ENCODE assay signal across 11 cellular contexts in the genomic region with DNA sequence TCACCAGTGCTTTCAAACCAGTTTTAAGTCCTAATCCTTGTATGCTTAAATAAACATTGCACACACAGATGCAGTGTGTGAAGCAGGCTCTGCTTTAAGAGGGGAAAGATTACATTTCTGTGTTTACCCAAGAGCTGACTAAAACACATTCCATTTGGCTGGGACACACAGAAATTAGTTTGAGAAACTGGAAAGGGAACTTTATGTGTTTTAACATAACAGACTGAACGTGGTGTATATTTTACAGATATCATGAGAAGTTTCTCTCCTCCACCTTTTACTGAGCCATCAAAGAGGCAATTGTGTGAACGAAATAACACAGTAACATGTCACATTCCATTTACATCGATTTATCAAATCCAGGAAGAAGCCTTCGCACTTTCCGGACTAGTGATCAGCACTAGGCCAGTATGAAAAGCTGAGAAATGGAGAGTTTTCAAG.
DNase-seq lines count a peak whose midpoint lies in the region; ATAC-seq and TF ChIP-seq lines count a peak whose summit lies in the region.
"Had no signal": no experiment of that assay in that cellular context is flagged by ENCODE, and none has a peak within 500 bp of the region (broad histone marks: within the 10 kb centered on the region; RNA-seq: fewer than 3 reads in every experiment).

No MANE protein-coding gene starts in this region.

- H3K9ac ChIP-seq in fibroblast of lung (ENCODE audit: insufficient read depth, low read length) = no peak overlapping the region

- DNase-seq in ELR (ENCODE audit: low read depth) = peak; percentile 73
- DNase-seq in NCI-H774 (lab: John Stamatoyannopoulos, UW) = peak; percentile 43
- peak; percentile 79 to 96 for DNase-seq in fibroblast of lung (ENCODE audit: low read depth in 2 of 2)
- DNase-seq in osteoblast (ENCODE audit: insufficient read length, low spot score, missing footprints) = peak; percentile 82
- DNase-seq in omental fat pad (ENCODE audit: low spot score) = no peak
- DNase-seq in dorsolateral prefrontal cortex = no peak
- DNase-seq: activated CD8-positive, alpha-beta memory T cell treated with anti-CD3 and anti-CD28 coated beads, Interleukin-2, amount 50 U/mL, for 4 hours; left ventricle myocardium inferior; stimulated activated CD4-positive, alpha-beta T cell treated with anti-CD3 and anti-CD28 coated beads, Interleukin-15, amount 100 ng/mL, for 24 hours had no signal

- H3K79me2 ChIP-seq in fibroblast of lung (ENCODE audit: control insufficient read depth, insufficient read depth, low read length) (no peaks in the 10 kb centered on the region), osteoblast (ENCODE audit: insufficient read depth, low read length) (no peaks in the 10 kb centered on the region)

- no peaks in the 10 kb centered on the region for H4K20me1 ChIP-seq in fibroblast of lung (ENCODE audit: control insufficient read depth, extremely low read depth, insufficient read depth, low read length)
- no peaks in the 10 kb centered on the region for H4K20me1 ChIP-seq in osteoblast (ENCODE audit: insufficient read depth, low read length)

- peak overlapping the region; percentile 52 for H3K4me2 ChIP-seq in fibroblast of lung (ENCODE audit: extremely low read depth, insufficient read depth, low read length)
- peak overlapping the region; percentile 62 for H3K4me2 ChIP-seq in osteoblast (ENCODE audit: insufficient read depth, low read length)

- ATAC-seq in GM21825 (IDR thresholded peaks at IDR 0.05; ENCODE audit: unreplicated experiment) = no peak
- no peak for ATAC-seq in omental fat pad (ENCODE audit: low FRiP score)
- ATAC-seq in GM19452 (IDR thresholded peaks at IDR 0.05; ENCODE audit: unreplicated experiment) = no peak

- H3K4me1 ChIP-seq in fibroblast of lung (ENCODE audit: control insufficient read depth, extremely low read depth, insufficient read depth, low read length) (peaks cover 2% of the 10 kb centered on the region), osteoblast (ENCODE audit: insufficient read depth, low read length) (peaks cover 14% of the 10 kb centered on the region)

- intact Hi-C loops in dorsolateral prefrontal cortex (cut with DNase I) = no loop called here

- H3K4me3 ChIP-seq in fibroblast of lung (replicated peaks in 1 of 4; ENCODE audit: control extremely low read depth in 1 of 4, insufficient read depth in 1 of 4, low read depth in 3 of 4, low read length in 4 of 4) = peak overlapping the region in 1 of 4 experiments; percentile 19
- H3K4me3 ChIP-seq in osteoblast (ENCODE audit: insufficient read depth, low read length) = no peak overlapping the region
- no peak overlapping the region for H3K4me3 ChIP-seq in dorsolateral prefrontal cortex
- H3K4me3 ChIP-seq: left ventricle myocardium inferior had no signal

- TF ChIP-seq CTCF in fibroblast of lung (conservative IDR thresholded peaks at IDR 0.05 in 1 of 2, IDR thresholded peaks at IDR 0.05 in 1 of 2; ENCODE audit: low read depth in 1 of 2, low read length in 2 of 2) = no peak
- TF ChIP-seq CTCF in osteoblast (IDR thresholded peaks at IDR 0.05; ENCODE audit: extremely low read depth, low read depth, low read length) = no peak
- TF ChIP-seq CTCF in omental fat pad (IDR thresholded peaks at IDR 0.05) = no peak
- no peak for TF ChIP-seq CTCF in dorsolateral prefrontal cortex (IDR thresholded peaks at IDR 0.05 in 54 of 56, conservative IDR thresholded peaks at IDR 0.05 in 2 of 56; ENCODE audit: low read depth in 1 of 56, partially characterized antibody in 56 of 56)

- H3K27ac ChIP-seq in fibroblast of lung (ENCODE audit: insufficient read depth, low read length) (peak overlapping the region; percentile 30), osteoblast (ENCODE audit: low read depth, low read length) (peak overlapping the region; percentile 74), dorsolateral prefrontal cortex (no peak overlapping the region)
- H3K27ac ChIP-seq: left ventricle myocardium inferior had no signal

- H3K36me3 ChIP-seq in fibroblast of lung (ENCODE audit: control insufficient read depth, insufficient read depth, low read length) = no peaks in the 10 kb centered on the region
- no peaks in the 10 kb centered on the region for H3K36me3 ChIP-seq in osteoblast (ENCODE audit: insufficient read depth, low read length)
- H3K36me3 ChIP-seq: left ventricle myocardium inferior had no signal

- H2AFZ ChIP-seq in fibroblast of lung (ENCODE audit: low read length) (no peak overlapping the region), osteoblast (ENCODE audit: low read length) (peak overlapping the region; percentile 84)

- no peaks in the 10 kb centered on the region for H3K27me3 ChIP-seq in fibroblast of lung (ENCODE audit: control insufficient read depth, insufficient read depth, low read length)
- no peaks in the 10 kb centered on the region for H3K27me3 ChIP-seq in osteoblast (ENCODE audit: insufficient read depth, low read length)
- no peaks in the 10 kb centered on the region for H3K27me3 ChIP-seq in dorsolateral prefrontal cortex

- no peaks in the 10 kb centered on the region for H3K9me3 ChIP-seq in fibroblast of lung (ENCODE audit: control insufficient read depth, insufficient read depth, low read depth, low read length)
- H3K9me3 ChIP-seq in osteoblast (ENCODE audit: low read depth, low read length) = no peaks in the 10 kb centered on the region

Comparison
In these comparisons a context has a peak if more than half of its experiments do, and no peak if none do; other contexts are left out.
1. DNase-seq: peak in ELR (single experiment), NCI-H774 (single experiment), fibroblast of lung (2 of 2) and osteoblast (single experiment); none in omental fat pad (single experiment) and dorsolateral prefrontal cortex (0 of 10).
2. H3K27ac ChIP-seq: peak in fibroblast of lung (single experiment) and osteoblast (single experiment); none in dorsolateral prefrontal cortex (0 of 59).